In the genomic region with DNA sequence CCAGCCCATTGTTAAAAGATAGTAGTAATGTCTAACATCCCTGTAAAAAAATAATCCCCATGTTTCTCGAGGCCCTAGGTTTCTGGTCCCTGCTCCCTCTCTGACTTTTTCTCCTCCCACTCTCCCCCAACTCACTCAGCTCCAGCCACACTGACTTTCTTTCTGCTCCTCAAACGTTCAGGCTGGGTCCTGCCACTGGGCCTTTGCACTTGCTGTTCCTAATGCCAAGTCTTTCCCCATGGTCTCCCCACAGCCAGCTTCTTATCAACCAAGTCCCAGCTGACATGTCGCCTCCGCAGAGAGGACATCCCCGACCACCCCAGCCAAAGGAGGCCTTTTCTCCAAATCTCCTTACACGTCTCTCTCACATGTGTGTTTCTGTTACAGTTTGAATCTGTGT, we compare ENCODE assay signal across 1 cellular context.
TF ChIP-seq lines count a peak whose summit lies in the region.

No MANE protein-coding gene starts in this region.

TF ChIP-seq in IMR-90, 13 proteins besides CTCF, POLR2A, EP300 and RAD21:
- no peak for TF ChIP-seq MXI1 (IDR thresholded peaks at IDR 0.05; ENCODE audit: borderline replicate concordance, low read depth, low read length)
- TF ChIP-seq, protein P1, sequence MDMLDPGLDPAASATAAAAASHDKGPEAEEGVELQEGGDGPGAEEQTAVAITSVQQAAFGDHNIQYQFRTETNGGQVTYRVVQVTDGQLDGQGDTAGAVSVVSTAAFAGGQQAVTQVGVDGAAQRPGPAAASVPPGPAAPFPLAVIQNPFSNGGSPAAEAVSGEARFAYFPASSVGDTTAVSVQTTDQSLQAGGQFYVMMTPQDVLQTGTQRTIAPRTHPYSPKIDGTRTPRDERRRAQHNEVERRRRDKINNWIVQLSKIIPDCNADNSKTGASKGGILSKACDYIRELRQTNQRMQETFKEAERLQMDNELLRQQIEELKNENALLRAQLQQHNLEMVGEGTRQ (IDR thresholded peaks at IDR 0.05; ENCODE audit: low read depth, low read length), result no peak
- no peak for TF ChIP-seq SMC3 (IDR thresholded peaks at IDR 0.05; ENCODE audit: low read depth, low read length)
- no peak for TF ChIP-seq MAZ (IDR thresholded peaks at IDR 0.05; ENCODE audit: borderline replicate concordance, low read depth, low read length)
- TF ChIP-seq RFX5 (IDR thresholded peaks at IDR 0.05; ENCODE audit: low read depth, low read length), result no peak
- no peak for TF ChIP-seq MAFK (IDR thresholded peaks at IDR 0.05; ENCODE audit: low read depth, low read length)
- TF ChIP-seq RCOR1 (IDR thresholded peaks at IDR 0.05; ENCODE audit: insufficient replicate concordance, low read length), result no peak
- no peak for TF ChIP-seq CEBPB (IDR thresholded peaks at IDR 0.05; ENCODE audit: low read depth, low read length)
- TF ChIP-seq BHLHE40 (IDR thresholded peaks at IDR 0.05; ENCODE audit: low read depth, low read length), result no peak
- no peak for TF ChIP-seq FOS (IDR thresholded peaks at IDR 0.05; ENCODE audit: low read depth, low read length)
- TF ChIP-seq ELK1 (IDR thresholded peaks at IDR 0.05; ENCODE audit: borderline replicate concordance, low read depth, low read length), result no peak
- no peak for TF ChIP-seq NFE2L2 (IDR thresholded peaks at IDR 0.05; ENCODE audit: low read depth, low read length)
- no peak for TF ChIP-seq CHD1 (IDR thresholded peaks at IDR 0.05; ENCODE audit: low read depth, low read length)
